In genomic region chr19:38678217-38678890, GRCh38 we compare ENCODE assay signal across 13 cellular contexts. TPM values are rescaled to one million over a fixed set of nuclear protein-coding genes. Genes with fewer than 3 reads are reported as not detected.
DNase-seq lines count a peak whose midpoint lies in the region; ATAC-seq and TF ChIP-seq lines count a peak whose summit lies in the region.
"Had no signal": no experiment of that assay in that cellular context is flagged by ENCODE, and none has a peak within 500 bp of the region (broad histone marks: within the 10 kb centered on the region; RNA-seq: fewer than 3 reads in every experiment).

No MANE protein-coding gene starts in this region.

- TF ChIP-seq CTCF in IMR-90 (conservative IDR thresholded peaks at IDR 0.05; ENCODE audit: low read depth, low read length) (no peak), chondrocyte (IDR thresholded peaks at IDR 0.05) (no peak), mesothelial cell of epicardium (IDR thresholded peaks at IDR 0.05; ENCODE audit: unreplicated experiment) (no peak), suprapubic skin (IDR thresholded peaks at IDR 0.05) (no peak)

- peaks cover 14 to 84% of the 10 kb centered on the region in 2 experiments for H3K79me1 ChIP-seq in IMR-90 (ENCODE audit: low read depth in 1 of 2, low read length in 2 of 2)

- H3K27me3 ChIP-seq in IMR-90 (ENCODE audit: control insufficient read depth, insufficient read depth, low read length), result no peaks in the 10 kb centered on the region
- no peaks in the 10 kb centered on the region for H3K27me3 ChIP-seq in suprapubic skin

- H3K4me3 Mint-ChIP-seq in chondrocyte (ENCODE audit: unreplicated experiment) (no peak overlapping the region), mesothelial cell of epicardium (no peak overlapping the region)
- H3K4me3 Mint-ChIP-seq in activated T-cell treated with anti-CD3 and anti-CD28 coated beads, Interleukin-2, amount 50 U/mL, for 24 hours, result no peak overlapping the region

- H3K4ac ChIP-seq in IMR-90 (ENCODE audit: low read depth, low read length), result no peak overlapping the region

- TF ChIP-seq POLR2A in IMR-90 (IDR thresholded peaks at IDR 0.05; ENCODE audit: low read depth, low read length), result no peak
- no peak for TF ChIP-seq POLR2A in suprapubic skin (IDR thresholded peaks at IDR 0.05)

- DNase-seq in IMR-90 (no peak), chondrocyte (ENCODE audit: low spot score) (no peak), mesothelial cell of epicardium (ENCODE audit: low spot score in 2 of 2, unreplicated experiment in 2 of 2) (no peak), suprapubic skin (ENCODE audit: low spot score in 2 of 2) (no peak), ACHN (no peak), inferior parietal cortex (ENCODE audit: extremely low spot score) (no peak)
- no peak for DNase-seq in effector CD8-positive, alpha-beta T cell (lab: John Stamatoyannopoulos, UW)
- DNase-seq in activated T-cell treated with anti-CD3 and anti-CD28 coated beads, Interleukin-2, amount 50 U/mL, for 24 hours, result no peak
- DNase-seq: activated CD4-positive, CD25-positive, alpha-beta regulatory T cell; GDM1; NCI-H146; stimulated activated naive CD8-positive, alpha-beta T cell treated with anti-CD3 and anti-CD28 coated beads, Interleukin-15, Interleukin-2, amounts not matched to agents 100 U/mL and 50 U/mL, for 24 hours had no signal

- in situ Hi-C loops in IMR-90 (cut with MboI; ENCODE audit: low sequenced_read_pairs) (no loop called here), ACHN (cut with HindIII; ENCODE audit: low pct_ligation_motif_present, low pct_unique_long_range_greater_than_20kb, low sequenced_read_pairs) (no loop called here)

- H3K27ac Mint-ChIP-seq in chondrocyte (ENCODE audit: unreplicated experiment) (peak overlapping the region; percentile 78), mesothelial cell of epicardium (peak overlapping the region; percentile 89)
- H3K27ac Mint-ChIP-seq in activated T-cell treated with anti-CD3 and anti-CD28 coated beads, Interleukin-2, amount 50 U/mL, for 24 hours, result no peak overlapping the region

- no peak for TF ChIP-seq RAD21 in IMR-90 (IDR thresholded peaks at IDR 0.05; ENCODE audit: low read length)

- no peak overlapping the region for H2BK15ac ChIP-seq in IMR-90 (ENCODE audit: low read depth, low read length)

- H3K4me1 ChIP-seq in IMR-90 (ENCODE audit: control insufficient read depth, insufficient read depth, low read length) (peaks cover 57% of the 10 kb centered on the region), suprapubic skin (peaks cover 85% of the 10 kb centered on the region)

- no peak overlapping the region for H2AK9ac ChIP-seq in IMR-90 (replicated peaks; ENCODE audit: low read depth, low read length, poor library complexity)

- 96% methylated on average over 5 of the region's 15 CpGs; no CpG with 5 or more reads in 1 of the 2 experiments for WGBS in IMR-90 (ENCODE audit: extremely low coverage in 2 of 2, insufficient read length in 1 of 2), 2 experiments
- WGBS in suprapubic skin, result 77% methylated on average over 15 of the region's 15 CpGs

- no peak overlapping the region for H2BK20ac ChIP-seq in IMR-90 (ENCODE audit: low read depth, low read length)

- POLR2A ChIA-PET in IMR-90 (lab: Charles Lee; ENCODE audit: unreplicated experiment), result no interaction called here

- H3K36me3 ChIP-seq in IMR-90 (ENCODE audit: control insufficient read depth, insufficient read depth, low read length), result peaks cover 17% of the 10 kb centered on the region
- H3K36me3 ChIP-seq in suprapubic skin, result no peaks in the 10 kb centered on the region

- H3K9ac ChIP-seq in IMR-90 (ENCODE audit: low read depth, low read length), result no peak overlapping the region

- no peak overlapping the region for H2BK120ac ChIP-seq in IMR-90 (ENCODE audit: low read depth, low read length)

- H3K56ac ChIP-seq in IMR-90 (ENCODE audit: extremely low read depth, insufficient read depth, low read length), result no peak overlapping the region

- H4K20me1 ChIP-seq in IMR-90 (ENCODE audit: insufficient read depth, low read length), result peaks cover 85% of the 10 kb centered on the region

- no peaks in the 10 kb centered on the region for H3K27me3 Mint-ChIP-seq in chondrocyte (ENCODE audit: low read depth)
- no peaks in the 10 kb centered on the region for H3K27me3 Mint-ChIP-seq in mesothelial cell of epicardium (ENCODE audit: low read depth)
- H3K27me3 Mint-ChIP-seq in activated T-cell treated with anti-CD3 and anti-CD28 coated beads, Interleukin-2, amount 50 U/mL, for 24 hours, result no peaks in the 10 kb centered on the region

- dilution Hi-C loops in IMR-90 (cut with HindIII; ENCODE audit: low sequenced_read_pairs, unreplicated experiment), result no loop called here

- H4K91ac ChIP-seq in IMR-90 (ENCODE audit: insufficient read depth, low read depth, low read length), result no peak overlapping the region

- no peak overlapping the region for H3K18ac ChIP-seq in IMR-90 (ENCODE audit: low read depth, low read length)

- no peak overlapping the region for H3K4me3 ChIP-seq in IMR-90 (ENCODE audit: insufficient read depth, low read depth, low read length)
- H3K4me3 ChIP-seq in suprapubic skin, result no peak overlapping the region

- H3K4me2 ChIP-seq in IMR-90 (ENCODE audit: low read depth, low read length), result no peak overlapping the region

- H3K9me1 ChIP-seq in IMR-90 (ENCODE audit: insufficient read depth, low read length), result peaks cover 58% of the 10 kb centered on the region

- H3K9me3 Mint-ChIP-seq in chondrocyte (ENCODE audit: low read depth) (no peaks in the 10 kb centered on the region), mesothelial cell of epicardium (no peaks in the 10 kb centered on the region)
- H3K9me3 Mint-ChIP-seq in activated T-cell treated with anti-CD3 and anti-CD28 coated beads, Interleukin-2, amount 50 U/mL, for 24 hours, result no peaks in the 10 kb centered on the region

- H4K8ac ChIP-seq in IMR-90 (ENCODE audit: low read depth in 2 of 2, low read length in 2 of 2), result no peak overlapping the region

- H3K4me1 Mint-ChIP-seq in chondrocyte (ENCODE audit: low read depth), result peaks cover 90% of the 10 kb centered on the region
- peaks cover 56% of the 10 kb centered on the region for H3K4me1 Mint-ChIP-seq in mesothelial cell of epicardium
- peaks cover 85% of the 10 kb centered on the region for H3K4me1 Mint-ChIP-seq in activated T-cell treated with anti-CD3 and anti-CD28 coated beads, Interleukin-2, amount 50 U/mL, for 24 hours (ENCODE audit: low read depth)

- H3K23ac ChIP-seq in IMR-90 (ENCODE audit: low read depth, low read length), result peak overlapping the region; percentile 76; the same call in 1 of the 2 replicates

- H3K36me3 Mint-ChIP-seq in chondrocyte (ENCODE audit: low read depth) (peaks cover 22% of the 10 kb centered on the region), mesothelial cell of epicardium (peaks cover 15% of the 10 kb centered on the region)
- peaks cover 50% of the 10 kb centered on the region for H3K36me3 Mint-ChIP-seq in activated T-cell treated with anti-CD3 and anti-CD28 coated beads, Interleukin-2, amount 50 U/mL, for 24 hours (ENCODE audit: low read depth)

- no peak overlapping the region for H4K5ac ChIP-seq in IMR-90 (ENCODE audit: low read depth, low read length)

- no peaks in the 10 kb centered on the region for H3K9me3 ChIP-seq in IMR-90 (ENCODE audit: control insufficient read depth, insufficient read depth, low read length)
- no peaks in the 10 kb centered on the region for H3K9me3 ChIP-seq in suprapubic skin

- no TSS peak for BruUV-seq in IMR-90 (replicated peaks; lab: Mats Ljungman, UMichigan)

- peak overlapping the region; percentile 29; the same call in 1 of the 2 replicates for H3K27ac ChIP-seq in IMR-90 (ENCODE audit: insufficient read depth, low read length)
- H3K27ac ChIP-seq in suprapubic skin, result peak overlapping the region; percentile 36

- H2AFZ ChIP-seq in IMR-90 (replicated peaks; ENCODE audit: low read length, poor library complexity), result no peak overlapping the region

- H3K14ac ChIP-seq in IMR-90 (replicated peaks; ENCODE audit: low read depth, low read length), result no peak overlapping the region

- no peak for ATAC-seq in IMR-90 (ENCODE audit: low read depth)
- ATAC-seq: left lobe of liver; stimulated activated naive CD8-positive, alpha-beta T cell treated with anti-CD3 and anti-CD28 coated beads, Interleukin-15, Interleukin-2, amounts not matched to agents 100 U/mL and 50 U/mL, for 24 hours had no signal

- TF ChIP-seq EP300 in suprapubic skin (IDR thresholded peaks at IDR 0.05), result no peak

- CTCF ChIA-PET in IMR-90 (lab: Yijun Ruan, JAX), result interaction anchor here (1.0 kb wide), 1 partner anchor 12 kb away, joined by 3 read pairs; no protein-coding TSS in a partner anchor

- intact Hi-C loops in IMR-90 (cut with micrococcal nuclease), result no loop called here

- H2BK5ac ChIP-seq in IMR-90 (ENCODE audit: low read depth, low read length, poor library complexity, severe bottlenecking), result peak overlapping the region; percentile 7

- H2AK5ac ChIP-seq in IMR-90 (ENCODE audit: low read depth, low read length), result peak overlapping the region; percentile 1; the same call in 1 of the 2 replicates

TF ChIP-seq in IMR-90, 13 proteins besides CTCF, POLR2A, EP300 and RAD21 (continues in another document):
- TF ChIP-seq MAZ (IDR thresholded peaks at IDR 0.05; ENCODE audit: borderline replicate concordance, low read depth, low read length) (no peak), CHD1 (IDR thresholded peaks at IDR 0.05; ENCODE audit: low read depth, low read length) (no peak), RFX5 (IDR thresholded peaks at IDR 0.05; ENCODE audit: low read depth, low read length) (no peak), CEBPB (IDR thresholded peaks at IDR 0.05; ENCODE audit: low read depth, low read length) (no peak), BHLHE40 (IDR thresholded peaks at IDR 0.05; ENCODE audit: low read depth, low read length) (no peak), MAFK (IDR thresholded peaks at IDR 0.05; ENCODE audit: low read depth, low read length) (no peak)

RNA-seq across cellular contexts. Expression of gene ACTN4, which starts 30.9 kb away (rescaled TPM):
- total RNA-seq in IMR-90 (2012; rRNA removed) (614 and 659 TPM in 2 replicates), chondrocyte (641 to 921 TPM (median 917 TPM) in 3 replicates), mesothelial cell of epicardium (452 to 469 TPM (median 460 TPM) in 3 replicates), suprapubic skin (100 to 1,000 TPM; 475 to 520 (median 507) TPM)
- polyA plus RNA-seq in IMR-90 (2012; rRNA removed), result 497 and 541 TPM in 2 replicates
- 291 and 549 TPM in 2 replicates for polyA plus RNA-seq in IMR-90 (2012; cell fraction: cytosol; rRNA removed)
- polyA plus RNA-seq in IMR-90 (2012; cell fraction: nucleus; rRNA removed; ENCODE audit: low replicate concordance), result 608 and 1,383 TPM in 2 replicates

RNA-seq across cellular contexts. Expression of gene EIF3K, which starts 59.4 kb away (rescaled TPM):
- total RNA-seq in IMR-90 (2012; rRNA removed) (965 and 1,137 TPM in 2 replicates), chondrocyte (177 to 208 TPM (median 185 TPM) in 3 replicates), mesothelial cell of epicardium (198 to 213 TPM (median 201 TPM) in 3 replicates), suprapubic skin (100 to 1,000 TPM; 274 to 587 (median 557) TPM)
- polyA plus RNA-seq in IMR-90 (2012; rRNA removed), result 524 and 575 TPM in 2 replicates
- 561 and 960 TPM in 2 replicates for polyA plus RNA-seq in IMR-90 (2012; cell fraction: cytosol; rRNA removed)
- polyA plus RNA-seq in IMR-90 (2012; cell fraction: nucleus; rRNA removed; ENCODE audit: low replicate concordance), result 263 and 486 TPM in 2 replicates
